29 cellular contexts compared by ENCODE assay signal in the genomic region with DNA sequence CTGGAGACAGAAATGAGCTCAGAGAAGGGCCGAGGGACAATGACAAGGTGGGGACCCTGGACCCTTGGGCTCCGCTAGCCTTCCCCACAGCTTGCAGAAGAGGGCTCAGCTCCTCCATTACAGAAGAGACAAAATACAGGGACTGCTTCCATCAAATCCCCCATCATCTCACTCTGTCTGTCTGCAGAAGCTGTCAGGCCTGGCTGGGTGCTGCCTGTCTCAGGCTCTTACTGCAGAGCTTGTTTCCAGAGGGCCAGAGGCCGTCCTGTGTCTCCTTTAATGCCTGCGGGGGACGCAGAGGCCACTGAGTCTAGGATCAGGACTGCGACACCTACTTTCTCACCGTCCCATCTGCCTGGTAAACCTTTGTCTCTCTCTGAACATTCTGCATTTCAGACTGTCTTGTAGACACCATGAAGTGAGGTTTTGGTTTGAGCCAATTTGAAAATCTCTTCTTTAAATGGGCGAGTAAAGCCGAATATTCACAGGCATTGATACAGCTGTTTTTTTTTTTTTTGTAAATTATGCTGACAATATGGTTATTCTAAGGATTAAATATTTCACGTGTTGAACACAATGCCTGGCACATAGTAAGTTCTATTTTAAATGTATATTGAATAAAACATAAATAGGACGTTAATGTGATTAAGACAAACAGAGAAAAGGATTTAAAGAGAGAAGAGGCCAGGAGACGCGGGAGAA. TPM values are rescaled to one million over a fixed set of nuclear protein-coding genes. Genes with fewer than 3 reads are reported as not detected.
DNase-seq lines count a peak whose midpoint lies in the region; ATAC-seq, FAIRE-seq and TF ChIP-seq lines count a peak whose summit lies in the region.
"Had no signal": no experiment of that assay in that cellular context is flagged by ENCODE, and none has a peak within 500 bp of the region (broad histone marks: within the 10 kb centered on the region; RNA-seq: fewer than 3 reads in every experiment).

No MANE protein-coding gene starts in this region.

- TF ChIP-seq POLR2A in K562 (conservative IDR thresholded peaks at IDR 0.05): no peak

- CTCF ChIA-PET in activated naive CD4-positive, alpha-beta T cell treated with anti-CD3 and anti-CD28 coated beads, Interleukin-2, amount 10 ng/mL, durations not matched to agents 7 days and 5 days (lab: Charles Lee): no interaction called here
- CTCF ChIA-PET in CD4-positive, alpha-beta T cell (lab: Charles Lee): no interaction called here
- CTCF ChIA-PET in K562 (lab: Yijun Ruan, JAX; ENCODE audit: low intra/inter-chr PET ratio) (no interaction called here), GM10248 (lab: Yijun Ruan, JAX) (interaction anchor here (1.1 to 2.7 kb wide), 4 partner anchors 9 to 61 kb away, joined by 3 to 13 read pairs (median 5); partner anchors contain the start of gene RNASET2)

- in situ Hi-C loops in K562 (cut with MboI): no loop called here

- POLR2A ChIA-PET in CD4-positive, alpha-beta T cell (lab: Charles Lee): interaction anchor here (0.7 to 1.3 kb wide), 3 partner anchors 9 to 23 kb away, joined by 3 to 5 read pairs (median 3); no protein-coding TSS in a partner anchor
- POLR2A ChIA-PET in K562 (lab: Yijun Ruan, JAX): interaction anchor here (0.5 to 1.6 kb wide), 3 partner anchors 9 to 62 kb away, joined by 3 to 6 read pairs (median 3); no protein-coding TSS in a partner anchor
- POLR2A ChIA-PET in GM10248 (lab: Yijun Ruan, JAX): no interaction called here

- ATAC-seq in CD4-positive, alpha-beta T cell (ENCODE audit: poor library complexity): no peak
- ATAC-seq in K562 (no peak), GM19463 (IDR thresholded peaks at IDR 0.05; ENCODE audit: unreplicated experiment) (no peak)
- ATAC-seq: activated CD4-positive, alpha-beta T cell treated with anti-CD3 and anti-CD28 coated beads for 36 hours; foreskin keratinocyte; GM23338 had no signal

- H3K4me1 ChIP-seq in K562 (replicated peaks in 1 of 2; ENCODE audit: control insufficient read depth in 2 of 2, insufficient read depth in 2 of 2, low read length in 2 of 2): peaks cover 13 to 18% of the 10 kb centered on the region in 2 experiments
- H3K4me1 ChIP-seq: foreskin keratinocyte, tibial nerve had no signal

- no peak overlapping the region for H3K4me2 ChIP-seq in K562 (ENCODE audit: insufficient read depth, low read length)
- H3K4me2 ChIP-seq: GM23338, hepatocyte had no signal

- 75% methylated on average over 13 of the region's 13 CpGs for WGBS in K562 (ENCODE audit: insufficient coverage, low coverage, missing lambda C conversion rate)

- TF ChIP-seq RAD21 in K562 (CRISPR knock-in tag; conservative IDR thresholded peaks at IDR 0.05 in 1 of 2, IDR thresholded peaks at IDR 0.05 in 1 of 2): no peak

- no peaks in the 10 kb centered on the region for H3K9me3 ChIP-seq in CD4-positive, alpha-beta T cell (ENCODE audit: control insufficient read depth, low read length)
- no peaks in the 10 kb centered on the region for H3K9me3 ChIP-seq in K562 (replicated peaks; ENCODE audit: control insufficient read depth, insufficient read depth, low read depth, low read length)
- H3K9me3 ChIP-seq: BLaER1 treated with 17β-estradiol and CSF1 and Interleukin-3, amounts not matched to agents 10 nM and 100 nM; esophagus muscularis mucosa; tibial nerve had no signal

- no peak for DNase-seq in activated naive CD4-positive, alpha-beta T cell treated with anti-CD3 and anti-CD28 coated beads, Interleukin-2, amount 10 ng/mL, durations not matched to agents 7 days and 5 days
- DNase-seq in activated naive CD4-positive, alpha-beta T cell treated with Interleukin-2 at 50 U/mL for 16 hours: no peak
- DNase-seq in CD4-positive, alpha-beta T cell: no peak
- DNase-seq in K562 (ENCODE audit: extremely low read depth in 1 of 4, low spot score in 3 of 4) (no peak), osteocyte (ENCODE audit: extremely low spot score, unreplicated experiment) (peak; percentile 62), LoVo (ENCODE audit: low spot score) (no peak), GM10248 (ENCODE audit: extremely low spot score) (no peak)
- DNase-seq: activated CD4-positive, alpha-beta T cell treated with anti-CD3 and anti-CD28 coated beads for 36 hours; activated naive CD8-positive, alpha-beta T cell treated with anti-CD3 and anti-CD28 coated beads, Interleukin-2, amount 10 ng/mL, durations not matched to agents 7 days and 5 days; central memory CD4-positive, alpha-beta T cell; endodermal cell; foreskin keratinocyte; KG1; MM.1S; NCI-H1417 treated with DMSO at 0.1 percent for 48 hours; NCI-H2081 treated with DMSO at 0.1 percent for 48 hours; NCI-H774; occipital lobe; retina; stimulated activated CD4-positive, alpha-beta T cell treated with anti-CD3 and anti-CD28 coated beads, Interleukin-2, amount 100 ng/mL, for 24 hours; T-helper 2 cell had no signal

- H3K36me3 ChIP-seq in K562 (ENCODE audit: control insufficient read depth, insufficient read depth, low read length): peaks cover 8% of the 10 kb centered on the region; the same call in 2 of the 3 replicates

- no peak overlapping the region for H2AFZ ChIP-seq in K562 (ENCODE audit: low read depth, low read length)
- H2AFZ ChIP-seq: GM23338, hepatocyte had no signal

- H3K27ac Mint-ChIP-seq in activated naive CD4-positive, alpha-beta T cell treated with anti-CD3 and anti-CD28 coated beads, Interleukin-2, amount 10 ng/mL, durations not matched to agents 7 days and 5 days: peak overlapping the region; percentile 49
- peak overlapping the region; percentile 53 for H3K27ac Mint-ChIP-seq in CD4-positive, alpha-beta T cell
- H3K27ac Mint-ChIP-seq in osteocyte (ENCODE audit: unreplicated experiment): no peak overlapping the region
- H3K27ac Mint-ChIP-seq: activated CD4-positive, alpha-beta T cell treated with anti-CD3 and anti-CD28 coated beads for 36 hours; activated naive CD8-positive, alpha-beta T cell treated with anti-CD3 and anti-CD28 coated beads, Interleukin-2, amount 10 ng/mL, durations not matched to agents 7 days and 5 days; endodermal cell had no signal

- no peak for FAIRE-seq in K562 (lab: Jason Lieb, UNC)
- FAIRE-seq: astrocyte had no signal

- H3K27me3 Mint-ChIP-seq in activated naive CD4-positive, alpha-beta T cell treated with anti-CD3 and anti-CD28 coated beads, Interleukin-2, amount 10 ng/mL, durations not matched to agents 7 days and 5 days: no peaks in the 10 kb centered on the region
- H3K27me3 Mint-ChIP-seq in CD4-positive, alpha-beta T cell: no peaks in the 10 kb centered on the region
- H3K27me3 Mint-ChIP-seq in osteocyte (ENCODE audit: unreplicated experiment): no peaks in the 10 kb centered on the region
- H3K27me3 Mint-ChIP-seq: activated CD4-positive, alpha-beta T cell treated with anti-CD3 and anti-CD28 coated beads for 36 hours; activated naive CD8-positive, alpha-beta T cell treated with anti-CD3 and anti-CD28 coated beads, Interleukin-2, amount 10 ng/mL, durations not matched to agents 7 days and 5 days; memory B cell had no signal

- H4K20me1 ChIP-seq in K562 (replicated peaks; ENCODE audit: control insufficient read depth, insufficient read depth, low read length): no peaks in the 10 kb centered on the region

- no peak for TF ChIP-seq CTCF in CD4-positive, alpha-beta T cell (IDR thresholded peaks at IDR 0.05)
- TF ChIP-seq CTCF in K562 (IDR thresholded peaks at IDR 0.05 in 2 of 3, conservative IDR thresholded peaks at IDR 0.05 in 1 of 3; ENCODE audit: insufficient read depth in 2 of 3, low read depth in 1 of 3, low read length in 3 of 3) (no peak), osteocyte (IDR thresholded peaks at IDR 0.05) (no peak), GM10248 (IDR thresholded peaks at IDR 0.05; ENCODE audit: control extremely low read depth, extremely low read depth, low read depth, missing control alignments) (no peak)

- no peaks in the 10 kb centered on the region for H3K79me2 ChIP-seq in K562 (ENCODE audit: control insufficient read depth, insufficient read depth, low read length)
- H3K79me2 ChIP-seq: hepatocyte had no signal

- H3K9me3 Mint-ChIP-seq in activated naive CD4-positive, alpha-beta T cell treated with anti-CD3 and anti-CD28 coated beads, Interleukin-2, amount 10 ng/mL, durations not matched to agents 7 days and 5 days: no peaks in the 10 kb centered on the region
- H3K9me3 Mint-ChIP-seq in CD4-positive, alpha-beta T cell: no peaks in the 10 kb centered on the region
- H3K9me3 Mint-ChIP-seq in osteocyte (ENCODE audit: unreplicated experiment): no peaks in the 10 kb centered on the region
- H3K9me3 Mint-ChIP-seq: activated naive CD8-positive, alpha-beta T cell treated with anti-CD3 and anti-CD28 coated beads, Interleukin-2, amount 10 ng/mL, durations not matched to agents 7 days and 5 days; endodermal cell; GM23338; memory B cell had no signal

- no peak for TF ChIP-seq EP300 in K562 (IDR thresholded peaks at IDR 0.05; ENCODE audit: low read length)

- no peak overlapping the region for H3K9ac ChIP-seq in K562 (ENCODE audit: insufficient read depth in 1 of 2, low read depth in 2 of 2, low read length in 2 of 2)

- H3K4me3 Mint-ChIP-seq in activated naive CD4-positive, alpha-beta T cell treated with anti-CD3 and anti-CD28 coated beads, Interleukin-2, amount 10 ng/mL, durations not matched to agents 7 days and 5 days: no peak overlapping the region
- H3K4me3 Mint-ChIP-seq in CD4-positive, alpha-beta T cell: no peak overlapping the region
- H3K4me3 Mint-ChIP-seq in osteocyte (ENCODE audit: unreplicated experiment): no peak overlapping the region
- H3K4me3 Mint-ChIP-seq: activated CD4-positive, alpha-beta T cell treated with anti-CD3 and anti-CD28 coated beads for 36 hours; activated naive CD8-positive, alpha-beta T cell treated with anti-CD3 and anti-CD28 coated beads, Interleukin-2, amount 10 ng/mL, durations not matched to agents 7 days and 5 days; endodermal cell; GM23338; memory B cell had no signal

- intact Hi-C loops in CD4-positive, alpha-beta T cell (cut with DNase I, micrococcal nuclease): no loop called here
- intact Hi-C loops in K562 (cut with micrococcal nuclease): no loop called here

- H3K27ac ChIP-seq in CD4-positive, alpha-beta T cell (ENCODE audit: low read depth, low read length): no peak overlapping the region
- no peak overlapping the region for H3K27ac ChIP-seq in K562 (ENCODE audit: extremely low read depth, low read depth, low read length)
- H3K27ac ChIP-seq: esophagus muscularis mucosa, foreskin keratinocyte, hepatocyte, tibial nerve had no signal

- H3K9me1 ChIP-seq in K562 (ENCODE audit: control insufficient read depth, insufficient read depth, low read length): no peaks in the 10 kb centered on the region

- no peak overlapping the region for H3K4me3 ChIP-seq in K562
- H3K4me3 ChIP-seq: BLaER1 treated with 17β-estradiol and CSF1 and Interleukin-3, amounts not matched to agents 10 nM and 100 nM; esophagus muscularis mucosa; GM23338; hepatocyte; tibial nerve had no signal

- BruUV-seq in K562 (replicated peaks; lab: Mats Ljungman, UMichigan): no TSS peak

- peaks cover 4% of the 10 kb centered on the region for H3K4me1 Mint-ChIP-seq in activated naive CD4-positive, alpha-beta T cell treated with anti-CD3 and anti-CD28 coated beads, Interleukin-2, amount 10 ng/mL, durations not matched to agents 7 days and 5 days
- peaks cover 9% of the 10 kb centered on the region for H3K4me1 Mint-ChIP-seq in CD4-positive, alpha-beta T cell (ENCODE audit: low read depth)
- no peaks in the 10 kb centered on the region for H3K4me1 Mint-ChIP-seq in osteocyte (ENCODE audit: unreplicated experiment)

- no peaks in the 10 kb centered on the region for H3K27me3 ChIP-seq in CD4-positive, alpha-beta T cell (ENCODE audit: control insufficient read depth, insufficient read depth, low read length)
- no peaks in the 10 kb centered on the region; a peak in 1 of 5 replicates for H3K27me3 ChIP-seq in K562 (ENCODE audit: control insufficient read depth in 2 of 2, insufficient read depth in 2 of 2, low read length in 2 of 2)
- H3K27me3 ChIP-seq: BLaER1 treated with 17β-estradiol and CSF1 and Interleukin-3, amounts not matched to agents 10 nM and 100 nM; esophagus muscularis mucosa; foreskin keratinocyte; hepatocyte; tibial nerve had no signal

- peaks cover 60% of the 10 kb centered on the region for H3K36me3 Mint-ChIP-seq in activated naive CD4-positive, alpha-beta T cell treated with anti-CD3 and anti-CD28 coated beads, Interleukin-2, amount 10 ng/mL, durations not matched to agents 7 days and 5 days
- H3K36me3 Mint-ChIP-seq in CD4-positive, alpha-beta T cell (ENCODE audit: low read depth): peaks cover 68% of the 10 kb centered on the region
- H3K36me3 Mint-ChIP-seq in osteocyte (ENCODE audit: unreplicated experiment): no peaks in the 10 kb centered on the region

RNA-seq across cellular contexts. Expression of gene RNASET2, which starts 28.3 kb away (rescaled TPM):
- 100 to 1,000 TPM; 164 to 165 TPM for total RNA-seq in CD4-positive, alpha-beta T cell
- total RNA-seq in K562 (2011; cell fraction: chromatin; rRNA removed; ENCODE audit: low replicate concordance): 55.9 TPM in 2 replicates
- 54.7 and 61.6 TPM in 2 replicates for total RNA-seq in K562 (2011; cell fraction: nucleolus; rRNA removed)
- 64.9 and 75.9 TPM in 2 replicates for total RNA-seq in K562 (2011; cell fraction: nucleoplasm; rRNA removed)
- total RNA-seq in K562 (2014; rRNA removed) (138 and 168 TPM in 2 replicates), K562 (2014; rRNA removed; fragmentation: Illumina TruSeq; extraction: Trizol) (66.4 and 66.9 TPM in 2 replicates), K562 (2015; rRNA removed; fragmentation: Illumina TruSeq; extraction: Trizol) (130 and 141 TPM in 2 replicates), K562 (2021) (99.2 and 105 TPM in 2 replicates), osteocyte (20.3 and 22.3 TPM in 2 replicates)
- polyA plus RNA-seq in K562 (2011; rRNA removed) (46.4 and 211 TPM in 2 replicates), K562 (2014; fragmentation: Illumina TruSeq; extraction: Trizol) (75.2 and 91.3 TPM in 2 replicates), K562 (2014; fragmentation: Nextera tagmentation; extraction: Ambion mirVana) (10 to 100 TPM in 1 of 2 experiments, 1 to 10 TPM in 1; 7.4 to 15.8 TPM), K562 (2014; rRNA removed) (108 and 124 TPM in 2 replicates)
- polyA plus RNA-seq in K562 (2011; cell fraction: cytosol; rRNA removed): 45.3 and 139 TPM in 2 replicates
- 31.3 and 148 TPM in 2 replicates for polyA plus RNA-seq in K562 (2011; cell fraction: nucleus; rRNA removed)
- polyA plus RNA-seq in K562 (2012): 137 and 140 TPM in 2 replicates
- 20.3 and 116 TPM in 2 replicates for polyA minus RNA-seq in K562 (2011; rRNA and poly(A)+ RNA removed)
- polyA minus RNA-seq in K562 (2011; cell fraction: cytosol; rRNA and poly(A)+ RNA removed): 14.3 and 84.4 TPM in 2 replicates
- 9.3 and 51.3 TPM in 2 replicates for polyA minus RNA-seq in K562 (2011; cell fraction: nucleus; rRNA and poly(A)+ RNA removed)
